12 cellular contexts compared by ENCODE assay signal in genomic region chr1:16949026-16949425, GRCh38. TPM values are rescaled to one million over a fixed set of nuclear protein-coding genes. Genes with fewer than 3 reads are reported as not detected.
DNase-seq lines count a peak whose midpoint lies in the region; ATAC-seq and TF ChIP-seq lines count a peak whose summit lies in the region.
"Not testable (repeated sequence)": the region's sequence is repeated elsewhere in the genome, so short reads cannot be mapped to it uniquely, and the experiment has no call there.
"Had no signal": no experiment of that assay in that cellular context is flagged by ENCODE, and none has a peak within 500 bp of the region (broad histone marks: within the 10 kb centered on the region; RNA-seq: fewer than 3 reads in every experiment).

No MANE protein-coding gene starts in this region.

- H3K4ac ChIP-seq in IMR-90 (ENCODE audit: low read depth, low read length): not testable (repeated sequence)

- H3K27me3 ChIP-seq in IMR-90 (ENCODE audit: control insufficient read depth, insufficient read depth, low read length); prostate gland (replicated peaks; ENCODE audit: insufficient read depth): not testable (repeated sequence)

- H2AK5ac ChIP-seq in IMR-90 (ENCODE audit: low read depth, low read length): not testable (repeated sequence)

- H3K4me3 ChIP-seq in IMR-90 (ENCODE audit: insufficient read depth, low read depth, low read length); astrocyte of the cerebellum (ENCODE audit: low read depth, low read length); epithelial cell of esophagus (ENCODE audit: low read length); prostate gland: not testable (repeated sequence)

- H3K56ac ChIP-seq in IMR-90 (ENCODE audit: extremely low read depth, insufficient read depth, low read length): not testable (repeated sequence)

- not testable (repeated sequence) for H2BK15ac ChIP-seq in IMR-90 (ENCODE audit: low read depth, low read length)

- not testable (repeated sequence) for H4K8ac ChIP-seq in IMR-90 (ENCODE audit: low read depth in 2 of 2, low read length in 2 of 2)

- not testable (repeated sequence) for H2BK120ac ChIP-seq in IMR-90 (ENCODE audit: low read depth, low read length)

- H4K20me1 ChIP-seq in IMR-90 (ENCODE audit: insufficient read depth, low read length): not testable (repeated sequence)

- intact Hi-C loops in IMR-90 (cut with micrococcal nuclease); prostate gland (cut with DNase I): not testable (repeated sequence)

- not testable (repeated sequence) for H3K27ac ChIP-seq in IMR-90 (ENCODE audit: insufficient read depth, low read length)
- peak overlapping the region; percentile 73 to 80 for H3K27ac ChIP-seq in prostate gland

- not testable (repeated sequence) for TF ChIP-seq POLR2A in IMR-90 (IDR thresholded peaks at IDR 0.05; ENCODE audit: low read depth, low read length); prostate gland (IDR thresholded peaks at IDR 0.05)

- H4K91ac ChIP-seq in IMR-90 (ENCODE audit: insufficient read depth, low read depth, low read length): not testable (repeated sequence)

- not testable (repeated sequence) for H2AFZ ChIP-seq in IMR-90 (replicated peaks; ENCODE audit: low read length, poor library complexity)

- not testable (repeated sequence) for H3K9me3 ChIP-seq in IMR-90 (ENCODE audit: control insufficient read depth, insufficient read depth, low read length); prostate gland

- dilution Hi-C loops in IMR-90 (cut with HindIII; ENCODE audit: low sequenced_read_pairs, unreplicated experiment): not testable (repeated sequence)

- not testable (repeated sequence) for H3K23ac ChIP-seq in IMR-90 (ENCODE audit: low read depth, low read length)

- H3K14ac ChIP-seq in IMR-90 (replicated peaks; ENCODE audit: low read depth, low read length): not testable (repeated sequence)

- not testable (repeated sequence) for H3K36me3 ChIP-seq in IMR-90 (ENCODE audit: control insufficient read depth, insufficient read depth, low read length); prostate gland

- H4K5ac ChIP-seq in IMR-90 (ENCODE audit: low read depth, low read length): not testable (repeated sequence)

- BruUV-seq in IMR-90 (replicated peaks; lab: Mats Ljungman, UMichigan): not testable (repeated sequence)

- H3K9me1 ChIP-seq in IMR-90 (ENCODE audit: insufficient read depth, low read length): not testable (repeated sequence)

- 37% methylated on average over 6 of the region's 7 CpGs; no CpG with 5 or more reads in 1 of the 2 experiments for WGBS in IMR-90 (ENCODE audit: extremely low coverage in 2 of 2, insufficient read length in 1 of 2), 2 experiments
- 32% methylated on average over 7 of the region's 7 CpGs for WGBS in prostate gland

- POLR2A ChIA-PET in IMR-90 (lab: Charles Lee; ENCODE audit: unreplicated experiment): not testable (repeated sequence)

- CTCF ChIA-PET in IMR-90 (lab: Yijun Ruan, JAX): not testable (repeated sequence)

- H2BK5ac ChIP-seq in IMR-90 (ENCODE audit: low read depth, low read length, poor library complexity, severe bottlenecking): not testable (repeated sequence)

- H3K4me2 ChIP-seq in IMR-90 (ENCODE audit: low read depth, low read length): not testable (repeated sequence)

- not testable (repeated sequence) for H2AK9ac ChIP-seq in IMR-90 (replicated peaks; ENCODE audit: low read depth, low read length, poor library complexity)

- H3K4me1 ChIP-seq in IMR-90 (ENCODE audit: control insufficient read depth, insufficient read depth, low read length); prostate gland (replicated peaks): not testable (repeated sequence)

- not testable (repeated sequence) for H3K79me1 ChIP-seq in IMR-90 (ENCODE audit: low read depth in 1 of 2, low read length in 2 of 2)

- H3K9ac ChIP-seq in IMR-90 (ENCODE audit: low read depth, low read length): not testable (repeated sequence)

- peak; percentile 75 for DNase-seq in AG08396 (ENCODE audit: low spot score)
- peak; percentile 49 for DNase-seq in GM04504 (ENCODE audit: low read depth)
- peak; percentile 69 for DNase-seq in IMR-90
- peak; percentile 80 for DNase-seq in RPMI7951 (ENCODE audit: low read depth)
- DNase-seq in astrocyte of the cerebellum (ENCODE audit: low read depth): peak; percentile 43
- peak; percentile 92 for DNase-seq in epithelial cell of esophagus (ENCODE audit: low read depth)
- DNase-seq in glomerular visceral epithelial cell (ENCODE audit: extremely low spot score): peak; percentile 80
- peak; percentile 80 for DNase-seq in prostate gland (ENCODE audit: low spot score)

- H3K18ac ChIP-seq in IMR-90 (ENCODE audit: low read depth, low read length): not testable (repeated sequence)

- in situ Hi-C loops in IMR-90 (cut with MboI; ENCODE audit: low sequenced_read_pairs): loop anchor here (5.0 kb wide), 1 partner anchor 327 kb away; no protein-coding TSS in a partner anchor
- in situ Hi-C loops in astrocyte of the cerebellum (cut with HindIII; ENCODE audit: low sequenced_read_pairs): not testable (repeated sequence)

- H2BK20ac ChIP-seq in IMR-90 (ENCODE audit: low read depth, low read length): not testable (repeated sequence)

- peak; percentile 17 for ATAC-seq in IMR-90 (ENCODE audit: low read depth)

- not testable (repeated sequence) for TF ChIP-seq CTCF in IMR-90 (conservative IDR thresholded peaks at IDR 0.05; ENCODE audit: low read depth, low read length); astrocyte of the cerebellum (IDR thresholded peaks at IDR 0.05; ENCODE audit: low read depth, low read length, missing control alignments); epithelial cell of esophagus (IDR thresholded peaks at IDR 0.05; ENCODE audit: insufficient read depth, low read depth, low read length, missing control alignments); prostate gland (IDR thresholded peaks at IDR 0.05)

- not testable (repeated sequence) for TF ChIP-seq RAD21 in IMR-90 (IDR thresholded peaks at IDR 0.05; ENCODE audit: low read length)

RNA-seq across cellular contexts. Expression of gene CROCC, which starts 27.3 kb away (rescaled TPM):
- total RNA-seq in IMR-90 (2012; rRNA removed) (7.2 and 7.5 TPM in 2 replicates), prostate gland (10 to 100 TPM; 19.6 to 68.7 TPM)
- polyA plus RNA-seq in IMR-90 (2012; rRNA removed): 13.7 and 14.7 TPM in 2 replicates
- polyA plus RNA-seq in IMR-90 (2012; cell fraction: cytosol; rRNA removed): 10.7 and 12.9 TPM in 2 replicates
- 82.9 and 147 TPM in 2 replicates for polyA plus RNA-seq in IMR-90 (2012; cell fraction: nucleus; rRNA removed; ENCODE audit: low replicate concordance)
- 5.4 and 5.6 TPM in 2 replicates for total RNA-seq in RPMI7951 (2014; rRNA removed; shearing (Covaris generic))

RNA-seq across cellular contexts. Expression of gene MFAP2, which starts 31.4 kb away (rescaled TPM):
- total RNA-seq in IMR-90 (2012; rRNA removed): 2.5 and 3.9 TPM in 2 replicates
- 13.9 and 14.6 TPM in 2 replicates for polyA plus RNA-seq in IMR-90 (2012; rRNA removed)
- 14.5 and 21.7 TPM in 2 replicates for polyA plus RNA-seq in IMR-90 (2012; cell fraction: cytosol; rRNA removed)
- 17.6 and 36.8 TPM in 2 replicates for polyA plus RNA-seq in IMR-90 (2012; cell fraction: nucleus; rRNA removed; ENCODE audit: low replicate concordance)
- 14.5 and 16.9 TPM in 2 replicates for total RNA-seq in RPMI7951 (2014; rRNA removed; shearing (Covaris generic))
- 10 to 100 TPM in 1 of 2 donors, 1 to 10 TPM in 1; 6.3 to 31.0 TPM for total RNA-seq in prostate gland
- total RNA-seq: CD4-positive, alpha-beta memory T cell; naive thymus-derived CD8-positive, alpha-beta T cell had no signal
- polyA plus RNA-seq: CD4-positive, alpha-beta memory T cell had no signal

RNA-seq across cellular contexts. Expression of gene RNU1-2, which starts 53.2 kb away (rescaled TPM):
- total RNA-seq in IMR-90 (2012; rRNA removed): under 0.01 TPM in 2 replicates
- polyA plus RNA-seq in IMR-90 (2012; rRNA removed): not detected in 2 replicates
- not detected in 2 replicates for polyA plus RNA-seq in IMR-90 (2012; cell fraction: cytosol; rRNA removed)
- not detected in 2 replicates for polyA plus RNA-seq in IMR-90 (2012; cell fraction: nucleus; rRNA removed; ENCODE audit: low replicate concordance)
- under 0.01 TPM in 1 of 2 replicates, not detected in the other for total RNA-seq in RPMI7951 (2014; rRNA removed; shearing (Covaris generic))
- under 1 TPM; under 0.01 TPM for total RNA-seq in prostate gland
- polyA plus RNA-seq: CD4-positive, alpha-beta memory T cell; ovary; sigmoid colon had no signal
